ENCODE assay signal across 8 cellular contexts in the genomic region with DNA sequence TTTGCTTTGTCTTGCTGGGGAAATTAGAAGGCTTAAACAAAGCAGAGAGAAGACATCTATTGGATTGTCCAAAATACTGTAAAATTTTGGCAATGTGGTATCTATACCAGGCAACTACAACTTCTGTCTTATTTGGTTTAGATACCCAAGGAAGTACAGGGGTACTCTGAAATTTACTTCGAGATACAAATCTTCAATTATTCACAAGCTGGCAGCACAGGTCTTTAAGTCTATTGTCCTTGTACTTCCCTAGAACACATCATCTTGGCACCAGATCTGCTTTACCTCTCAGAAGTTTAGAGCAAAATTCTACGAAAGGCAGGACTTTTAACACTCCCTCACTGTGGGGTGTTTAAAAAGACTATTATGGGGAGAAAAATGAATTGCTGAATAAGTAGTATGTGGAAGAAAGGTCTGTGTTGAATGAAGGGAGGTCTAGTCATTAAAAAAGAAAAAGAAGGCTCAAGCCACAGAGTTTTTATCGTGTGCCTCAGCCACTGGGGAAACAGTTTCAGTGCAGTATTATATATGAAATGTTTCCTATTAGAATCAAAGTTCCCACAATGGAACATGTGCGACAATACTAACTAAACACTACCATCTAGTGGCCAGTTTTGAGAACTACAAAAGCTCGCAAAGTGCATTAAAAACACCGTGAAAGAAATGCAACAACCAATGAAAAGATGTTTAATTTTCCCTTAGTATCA.
A peak's percentile ranks its signal among the peaks of the same experiment; 100 is the strongest.
DNase-seq lines count a peak whose midpoint lies in the region; TF ChIP-seq lines count a peak whose summit lies in the region.

No MANE protein-coding gene starts in this region.

- TF ChIP-seq POLR2A in erythroblast (IDR thresholded peaks at IDR 0.05; ENCODE audit: low read length): no peak

- peak; percentile 19 for DNase-seq in stimulated activated CD4-positive, alpha-beta T cell treated with anti-CD3 and anti-CD28 coated beads, Interleukin-4, amount 100 ng/mL, for 24 hours
- DNase-seq in stimulated activated CD4-positive, alpha-beta T cell treated with anti-CD3 and anti-CD28 coated beads, Interleukin-1b, Interleukin-23, amount 100 ng/mL, for 48 hours: no peak
- DNase-seq in H4 (ENCODE audit: low spot score) (peak; percentile 57), LHCN-M2 (ENCODE audit: low read depth) (peak; percentile 58), SKM-1 (lab: John Stamatoyannopoulos, UW; ENCODE audit: unreplicated experiment) (peak; percentile 57), erythroblast (lab: John Stamatoyannopoulos, UW) (peak; percentile 38 to 59), myocyte (ENCODE audit: low read depth) (peak; percentile 71)
- no peak for DNase-seq in stimulated activated CD4-positive, alpha-beta T cell treated with anti-CD3 and anti-CD28 coated beads, Interleukin-12 subunit alpha, Interleukin-12 subunit beta, amount 100 ng/mL, for 4 hours

Comparison
In these comparisons a context has a peak if more than half of its experiments do, and no peak if none do; other contexts are left out.
1. DNase-seq: peak in stimulated activated CD4-positive, alpha-beta T cell treated with anti-CD3 and anti-CD28 coated beads, Interleukin-4, amount 100 ng/mL, for 24 hours (single experiment), H4 (single experiment), LHCN-M2 (single experiment), SKM-1 (single experiment), erythroblast (2 of 2) and myocyte (single experiment); none in stimulated activated CD4-positive, alpha-beta T cell treated with anti-CD3 and anti-CD28 coated beads, Interleukin-1b, Interleukin-23, amount 100 ng/mL, for 48 hours (single experiment) and stimulated activated CD4-positive, alpha-beta T cell treated with anti-CD3 and anti-CD28 coated beads, Interleukin-12 subunit alpha, Interleukin-12 subunit beta, amount 100 ng/mL, for 4 hours (single experiment).